ENCODE assay signal across 13 cellular contexts in the genomic region with DNA sequence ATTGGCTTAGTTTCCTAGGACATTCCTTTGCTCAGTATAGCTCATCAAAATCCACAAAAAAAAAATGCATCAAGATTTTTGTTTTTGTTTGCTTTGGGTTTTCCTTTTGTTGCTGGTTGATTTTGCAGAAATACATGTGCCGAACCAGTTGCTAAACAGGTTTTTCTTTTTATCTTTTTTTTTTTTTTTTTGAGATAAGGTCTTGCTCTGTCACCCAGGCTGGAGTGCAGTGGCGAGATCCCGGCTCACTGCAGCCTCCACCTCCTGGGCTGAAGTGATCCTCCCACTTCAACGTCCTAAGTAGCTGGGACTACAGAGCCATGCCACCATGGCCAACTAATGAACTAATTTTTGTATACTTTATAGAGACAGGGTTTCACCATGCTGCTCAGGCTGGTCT.
"Had no signal": no experiment of that assay in that cellular context is flagged by ENCODE, and none has a peak within 500 bp of the region (broad histone marks: within the 10 kb centered on the region; RNA-seq: fewer than 3 reads in every experiment).

No MANE protein-coding gene starts in this region.

- ATAC-seq: activated T-cell treated with anti-CD3 and anti-CD28 coated beads, Interleukin-2, amount 50 U/mL, for 4 hours; stimulated activated naive B cell treated with anti-CD40 and anti-IgM and Interleukin-4, amounts not matched to agents 10 μg/mL and 1 μg/mL and 100 μg/mL, for 72 hours had no signal

- H3K4me3 ChIP-seq: ascending aorta, breast epithelium, left ventricle myocardium inferior, tibial artery had no signal

- H3K27ac ChIP-seq: ascending aorta, breast epithelium, left ventricle myocardium inferior, tibial artery had no signal

- DNase-seq: activated CD4-positive, alpha-beta T cell treated with anti-CD3 and anti-CD28 coated beads, Interleukin-2, amount 50 U/mL, for 1 hour; activated CD4-positive, CD25-positive, alpha-beta regulatory T cell; activated CD8-positive, alpha-beta memory T cell treated with anti-CD3 and anti-CD28 coated beads, Interleukin-2, amount 50 U/mL, for 4 hours; activated naive CD4-positive, alpha-beta T cell treated with anti-CD3 and anti-CD28 coated beads, Interleukin-2, amount 50 U/mL, for 16 hours; activated T-cell treated with anti-CD3 and anti-CD28 coated beads, Interleukin-2, amount 50 U/mL, for 4 hours; cerebellar nuclear complex; cortex of kidney; left ventricle myocardium inferior; stimulated activated naive B cell treated with anti-CD40 and anti-IgM and Interleukin-4, amounts not matched to agents 10 μg/mL and 1 μg/mL and 100 μg/mL, for 72 hours; T-helper 2 cell; tibial artery had no signal

- H3K9me3 ChIP-seq: ascending aorta, breast epithelium, left ventricle myocardium inferior, tibial artery had no signal

- H3K27me3 ChIP-seq: ascending aorta, breast epithelium, tibial artery had no signal

- H3K36me3 ChIP-seq: ascending aorta, breast epithelium, left ventricle myocardium inferior, tibial artery had no signal
